In genomic region chr12:6470375-6471163, GRCh38 we compare ENCODE assay signal across 8 cellular contexts. TPM values are rescaled to one million over a fixed set of nuclear protein-coding genes. Genes with fewer than 3 reads are reported as not detected.
DNase-seq lines count a peak whose midpoint lies in the region; ATAC-seq, FAIRE-seq and TF ChIP-seq lines count a peak whose summit lies in the region.

TSS of gene VAMP1 (minus strand) at chr12:6470677. CDS start at chr12:6470531, 146 bp downstream.

- TF ChIP-seq CTCF in 22Rv1 (IDR thresholded peaks at IDR 0.05): no peak
- TF ChIP-seq CTCF in body of pancreas (IDR thresholded peaks at IDR 0.05): peak in 4 of 7 experiments; percentile 8 to 42 (median 37)
- TF ChIP-seq CTCF in gastrocnemius medialis (IDR thresholded peaks at IDR 0.05 in 4 of 5, conservative IDR thresholded peaks at IDR 0.05 in 1 of 5): peak in 3 of 5 experiments; percentile 15 to 24 (median 19)

- H3K36me3 ChIP-seq in body of pancreas (replicated peaks in 1 of 2; ENCODE audit: insufficient read depth in 1 of 2, low read depth in 2 of 2): no peaks in the 10 kb centered on the region
- peaks cover 0 to 12% of the 10 kb centered on the region in 2 donors for H3K36me3 ChIP-seq in gastrocnemius medialis

- TF ChIP-seq POLR2A in body of pancreas (IDR thresholded peaks at IDR 0.05) (peak; percentile 98 to 99 (median 99)), gastrocnemius medialis (IDR thresholded peaks at IDR 0.05) (peak; percentile 98 to 100)

- DNase-seq in NCI-H2107 treated with DMSO at 0.1 percent for 48 hours (lab: John Stamatoyannopoulos, UW; ENCODE audit: unreplicated experiment) (peak; percentile 99), body of pancreas (peak; percentile 97 to 98 (median 98)), iPS DF 4.7 (ENCODE audit: extremely low read depth, low spot score) (peak; percentile 85), gastrocnemius medialis (peak; percentile 97 to 98)

- H3K27ac ChIP-seq in 22Rv1 (peak within 1 kb of the TSS; percentile 89), body of pancreas (peak within 1 kb of the TSS; percentile 79 to 94 (median 84)), gastrocnemius medialis (peak within 1 kb of the TSS; percentile 84 to 96 (median 93))

- no peaks in the 10 kb centered on the region for H3K27me3 ChIP-seq in body of pancreas
- no peaks in the 10 kb centered on the region for H3K27me3 ChIP-seq in gastrocnemius medialis

- peak; percentile 75 for FAIRE-seq in TTC549 (lab: Jason Lieb, UNC)

- in situ Hi-C loops in gastrocnemius medialis (cut with MboI; ENCODE audit: low sequenced_read_pairs in 4 of 4): loop anchor here in 1 of 4 donors (25.0 kb wide), 1 partner anchor 133 kb away; the partner anchor contains the start of gene TNFRSF1A

- H3K9me3 ChIP-seq in body of pancreas: no peaks in the 10 kb centered on the region
- no peaks in the 10 kb centered on the region for H3K9me3 ChIP-seq in gastrocnemius medialis

- H3K4me1 ChIP-seq in body of pancreas: peaks cover 29% of the 10 kb centered on the region
- H3K4me1 ChIP-seq in gastrocnemius medialis: peaks cover 21 to 23% of the 10 kb centered on the region in 2 donors

- H3K4me3 ChIP-seq in body of pancreas (peak within 1 kb of the TSS; percentile 56 to 59), gastrocnemius medialis (peak within 1 kb of the TSS; percentile 81 to 90 (median 86))

- ATAC-seq in GM18520 (IDR thresholded peaks at IDR 0.05; ENCODE audit: unreplicated experiment) (peak; percentile 71), HG03064 (IDR thresholded peaks at IDR 0.05; ENCODE audit: low read depth, unreplicated experiment) (peak; percentile 76), body of pancreas (peak; percentile 96), gastrocnemius medialis (peak; percentile 91 to 94)

- intact Hi-C loops in body of pancreas (cut with DNase I): no loop called here
- intact Hi-C loops in gastrocnemius medialis (cut with DNase I; ENCODE audit: low total_unique reads): loop anchor here (1.0 to 5.0 kb wide), 5 partner anchors 19 to 193 kb away; partner anchors contain the start of genes GAPDH, ING4 and MRPL51

- WGBS in body of pancreas, 2 donors: 0 to 1% methylated on average over 7 to 66 of the region's 69 CpGs

RNA-seq across cellular contexts. Expression of gene VAMP1, which starts in this region (rescaled TPM):
- total RNA-seq in body of pancreas: 1 to 10 TPM; 2.9 to 5.9 TPM
- 1 to 10 TPM; 1.1 to 2.0 (median 1.4) TPM for total RNA-seq in gastrocnemius medialis

Comparison
In these comparisons a context has a peak if more than half of its experiments do, and no peak if none do; other contexts are left out.
1. Peak in every context shown above with its lines: DNase-seq, ATAC-seq, H3K4me3 ChIP-seq and H3K27ac ChIP-seq.